In genomic region chr16:87457051-87457611, GRCh38 we compare ENCODE assay signal across 1 cellular context.
TF ChIP-seq lines count a peak whose summit lies in the region.

No MANE protein-coding gene starts in this region.

TF ChIP-seq in HepG2, 621 proteins besides CTCF, POLR2A, EP300 and RAD21 (continued from another document):
- TF ChIP-seq ZNF629 (CRISPR knock-in tag; conservative IDR thresholded peaks at IDR 0.05): peak; percentile 81
- TF ChIP-seq, protein P1, sequence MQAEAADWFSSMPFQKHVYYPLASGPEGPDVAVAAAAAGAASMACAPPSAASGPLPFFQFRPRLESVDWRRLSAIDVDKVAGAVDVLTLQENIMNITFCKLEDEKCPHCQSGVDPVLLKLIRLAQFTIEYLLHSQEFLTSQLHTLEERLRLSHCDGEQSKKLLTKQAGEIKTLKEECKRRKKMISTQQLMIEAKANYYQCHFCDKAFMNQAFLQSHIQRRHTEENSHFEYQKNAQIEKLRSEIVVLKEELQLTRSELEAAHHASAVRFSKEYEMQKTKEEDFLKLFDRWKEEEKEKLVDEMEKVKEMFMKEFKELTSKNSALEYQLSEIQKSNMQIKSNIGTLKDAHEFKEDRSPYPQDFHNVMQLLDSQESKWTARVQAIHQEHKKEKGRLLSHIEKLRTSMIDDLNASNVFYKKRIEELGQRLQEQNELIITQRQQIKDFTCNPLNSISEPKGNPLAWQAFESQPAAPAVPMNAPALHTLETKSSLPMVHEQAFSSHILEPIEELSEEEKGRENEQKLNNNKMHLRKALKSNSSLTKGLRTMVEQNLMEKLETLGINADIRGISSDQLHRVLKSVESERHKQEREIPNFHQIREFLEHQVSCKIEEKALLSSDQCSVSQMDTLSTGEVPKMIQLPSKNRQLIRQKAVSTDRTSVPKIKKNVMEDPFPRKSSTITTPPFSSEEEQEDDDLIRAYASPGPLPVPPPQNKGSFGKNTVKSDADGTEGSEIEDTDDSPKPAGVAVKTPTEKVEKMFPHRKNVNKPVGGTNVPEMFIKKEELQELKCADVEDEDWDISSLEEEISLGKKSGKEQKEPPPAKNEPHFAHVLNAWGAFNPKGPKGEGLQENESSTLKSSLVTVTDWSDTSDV (CRISPR knock-in tag; IDR thresholded peaks at IDR 0.05): no peak
